Comparison of ENCODE assay signal across 6 cellular contexts in the genomic region with DNA sequence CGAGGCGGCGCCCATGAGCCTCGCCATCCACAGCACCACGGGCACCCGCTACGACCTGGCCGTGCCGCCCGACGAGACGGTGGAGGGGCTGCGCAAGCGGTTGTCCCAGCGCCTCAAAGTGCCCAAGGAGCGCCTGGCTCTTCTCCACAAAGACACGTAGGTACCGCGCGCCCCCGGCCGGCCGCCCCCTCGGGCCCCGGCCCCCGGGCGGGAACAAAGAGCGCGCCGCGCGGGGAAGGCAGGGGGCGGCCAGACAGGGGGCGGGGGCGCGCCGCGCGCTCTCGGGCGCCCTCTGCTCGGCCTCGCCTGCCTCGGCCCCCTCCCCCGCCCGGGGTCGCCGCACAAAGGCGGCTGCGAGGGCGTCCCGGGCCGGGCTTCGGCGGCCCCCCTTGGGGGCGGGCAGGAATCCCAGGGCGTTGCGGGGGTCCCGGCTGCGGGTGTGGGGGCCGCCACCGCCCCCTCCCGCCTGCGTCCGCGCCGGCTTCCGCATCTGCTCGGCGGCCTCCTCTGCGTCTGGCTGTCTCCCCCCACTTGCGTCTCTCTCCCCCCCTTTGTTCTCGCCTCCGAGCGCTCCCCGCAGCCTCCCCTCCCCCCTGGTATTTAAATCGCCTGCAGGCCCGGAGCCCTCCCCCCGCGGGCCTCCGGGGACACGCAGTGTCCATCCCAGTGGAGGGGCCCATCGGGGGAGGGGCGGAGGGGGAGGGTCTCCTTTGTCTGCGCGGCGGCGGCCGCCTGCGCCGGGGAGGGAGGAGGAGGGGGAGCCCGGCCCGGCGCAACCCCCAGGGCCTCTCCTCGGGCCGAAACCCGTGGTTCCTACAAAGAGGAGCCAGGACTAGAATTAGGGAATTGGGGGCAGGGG. TPM values are rescaled to one million over a fixed set of nuclear protein-coding genes. Genes with fewer than 3 reads are reported as not detected.
A peak's percentile ranks its signal among the peaks of the same experiment; 100 is the strongest.
DNase-seq lines count a peak whose midpoint lies in the region; TF ChIP-seq lines count a peak whose summit lies in the region.

No MANE protein-coding gene starts in this region.

- H3K4me3 ChIP-seq in AG10803 (ENCODE audit: low read length) (peak overlapping the region; percentile 88), LNCaP clone FGC (ENCODE audit: low read depth, low read length) (peak overlapping the region; percentile 80), iPS-18c (ENCODE audit: insufficient read depth, low read depth, low read length) (peak overlapping the region; percentile 84), testis (peak overlapping the region; percentile 78 to 84)

- WGBS in testis, 2 donors, result 1 to 4% methylated on average over 10 to 97 of the region's 97 CpGs

- H3K27me3 ChIP-seq in testis, result no peaks in the 10 kb centered on the region

- H3K4me1 ChIP-seq in testis, result peaks cover 61% of the 10 kb centered on the region

- intact Hi-C loops in testis (cut with DNase I; ENCODE audit: low total_unique reads), result no loop called here

- TF ChIP-seq CTCF in AG10803 (conservative IDR thresholded peaks at IDR 0.05; ENCODE audit: low read length), result no peak
- TF ChIP-seq CTCF in LNCaP clone FGC (IDR thresholded peaks at IDR 0.05; ENCODE audit: control insufficient read depth, extremely low read depth, insufficient read depth), result 0 out of 2 replicates have a peak, but pooled peaks have one; percentile 1
- no peak for TF ChIP-seq CTCF in testis (IDR thresholded peaks at IDR 0.05)

- H3K36me3 ChIP-seq in testis (ENCODE audit: low read depth, missing control alignments), result no peaks in the 10 kb centered on the region

- H3K27ac ChIP-seq in testis, result peak overlapping the region; percentile 77 to 95

- peak; percentile 69 for DNase-seq in AG10803 (ENCODE audit: low read depth)
- no peak for DNase-seq in LNCaP clone FGC (ENCODE audit: low read depth)
- DNase-seq in activated gamma-delta T cell (lab: John Stamatoyannopoulos, UW), result peak; percentile 58
- peak; percentile 73 for DNase-seq in testis
- DNase-seq in T1000 (lab: John Stamatoyannopoulos, UW), result no peak

- H3K9me3 ChIP-seq in iPS-18c (ENCODE audit: control insufficient read depth, insufficient read depth, low read length) (peaks cover 2% of the 10 kb centered on the region), testis (no peaks in the 10 kb centered on the region)

- no peak for TF ChIP-seq POLR2A in testis (IDR thresholded peaks at IDR 0.05)

RNA-seq across cellular contexts. Expression of gene MIDN, which starts 2.2 kb away (rescaled TPM):
- 10 to 100 TPM; 38.2 to 42.4 TPM for total RNA-seq in testis
- polyA plus RNA-seq in testis (ENCODE audit: insufficient read depth, low read depth, low replicate concordance), result 30.3 TPM

RNA-seq across cellular contexts. Expression of gene ATP5F1D, which starts 9.1 kb away (rescaled TPM):
- total RNA-seq in testis, result 100 to 1,000 TPM; 104 to 166 TPM
- polyA plus RNA-seq in testis (ENCODE audit: insufficient read depth, low read depth, low replicate concordance), result 94.5 TPM

RNA-seq across cellular contexts. Expression of gene CBARP, which starts 12.8 kb away (rescaled TPM):
- total RNA-seq in testis, result 1 to 10 TPM; 5.2 to 6.6 TPM
- polyA plus RNA-seq in testis (ENCODE audit: insufficient read depth, low read depth, low replicate concordance), result 1.5 TPM

RNA-seq across cellular contexts. Expression of gene CIRBP, which starts 18.5 kb away (rescaled TPM):
- 100 to 1,000 TPM; 621 to 661 TPM for total RNA-seq in testis
- polyA plus RNA-seq in testis (ENCODE audit: insufficient read depth, low read depth, low replicate concordance), result 483 TPM

RNA-seq across cellular contexts. Expression of gene FAM174C, which starts 24.7 kb away (rescaled TPM):
- 100 to 1,000 TPM; 111 to 128 TPM for total RNA-seq in testis
- polyA plus RNA-seq in testis (ENCODE audit: insufficient read depth, low read depth, low replicate concordance), result 51.6 TPM

Comparison
In these comparisons a context has a peak if more than half of its experiments do, and no peak if none do; other contexts are left out.
1. DNase-seq: peak in AG10803 (single experiment), activated gamma-delta T cell (single experiment) and testis (single experiment); none in LNCaP clone FGC (single experiment) and T1000 (single experiment).
2. Peak in every context shown above with its lines, with median percentiles within 50 percentile points of each other: H3K4me3 ChIP-seq.